21 cellular contexts compared by ENCODE assay signal in genomic region chr6:66307490-66307889, GRCh38.
DNase-seq lines count a peak whose midpoint lies in the region; ATAC-seq, FAIRE-seq and TF ChIP-seq lines count a peak whose summit lies in the region.
"Had no signal": no experiment of that assay in that cellular context is flagged by ENCODE, and none has a peak within 500 bp of the region (broad histone marks: within the 10 kb centered on the region; RNA-seq: fewer than 3 reads in every experiment).

No MANE protein-coding gene starts in this region.

- H3K36me3 ChIP-seq in K562 (ENCODE audit: control insufficient read depth, insufficient read depth, low read length) = no peaks in the 10 kb centered on the region
- H3K36me3 ChIP-seq: SJCRH30 had no signal

- H3K4me2 ChIP-seq in K562 (ENCODE audit: insufficient read depth, low read length) = no peak overlapping the region

- H3K9me3 Mint-ChIP-seq in effector memory CD8-positive, alpha-beta T cell = peaks cover 5 to 12% of the 10 kb centered on the region in 2 donors

- no peaks in the 10 kb centered on the region for H3K9me3 ChIP-seq in K562 (replicated peaks; ENCODE audit: control insufficient read depth, insufficient read depth, low read depth, low read length)

- H3K4me3 Mint-ChIP-seq in effector memory CD8-positive, alpha-beta T cell = no peak overlapping the region
- H3K4me3 Mint-ChIP-seq: B cell; CD4-positive, alpha-beta T cell; T-helper 17 cell had no signal

- no peaks in the 10 kb centered on the region for H4K20me1 ChIP-seq in K562 (replicated peaks; ENCODE audit: control insufficient read depth, insufficient read depth, low read length)

- TF ChIP-seq EP300 in K562 (IDR thresholded peaks at IDR 0.05; ENCODE audit: low read length) = no peak

- H3K4me1 ChIP-seq in K562 (replicated peaks in 1 of 2; ENCODE audit: control insufficient read depth in 2 of 2, insufficient read depth in 2 of 2, low read length in 2 of 2) = no peaks in the 10 kb centered on the region
- H3K4me1 ChIP-seq: SJCRH30 had no signal

- FAIRE-seq in K562 (lab: Jason Lieb, UNC) = no peak
- FAIRE-seq: GM12878, H1 had no signal

- CTCF ChIA-PET in K562 (lab: Yijun Ruan, JAX; ENCODE audit: low intra/inter-chr PET ratio) = no interaction called here

- POLR2A ChIA-PET in K562 (lab: Yijun Ruan, JAX) = no interaction called here

- intact Hi-C loops in K562 (cut with micrococcal nuclease) = no loop called here

- H3K27me3 Mint-ChIP-seq in effector memory CD8-positive, alpha-beta T cell = no peaks in the 10 kb centered on the region
- H3K27me3 Mint-ChIP-seq: B cell; CD4-positive, alpha-beta T cell; T-helper 17 cell had no signal

- no peaks in the 10 kb centered on the region for H3K27me3 ChIP-seq in K562 (ENCODE audit: control insufficient read depth in 2 of 2, insufficient read depth in 2 of 2, low read length in 2 of 2)
- H3K27me3 ChIP-seq: SJCRH30 had no signal

- DNase-seq in A172 (ENCODE audit: low spot score) (peak; percentile 2), Caki2 (ENCODE audit: low read depth) (peak; percentile 9), NCI-H69 (lab: John Stamatoyannopoulos, UW) (peak; percentile 34), K562 (ENCODE audit: extremely low read depth in 1 of 4, low spot score in 3 of 4) (peak in 1 of 4 experiments; percentile 2), cerebellar cortex (ENCODE audit: low spot score) (no peak), RPMI8226 (no peak), GM19238 (ENCODE audit: insufficient read length, low spot score) (no peak)
- no peak for DNase-seq in effector memory CD8-positive, alpha-beta T cell
- DNase-seq: CD4-positive, alpha-beta T cell; DND-41; GDM1; Kasumi-1; NCI-H1436 treated with DMSO at 0.1 percent for 48 hours; NCI-H2081; NCI-H2227 treated with DMSO at 0.1 percent for 48 hours; NCI-H524 treated with DMSO at 0.1 percent for 48 hours; SJCRH30; T-helper 17 cell had no signal

- TF ChIP-seq POLR2A in K562 (conservative IDR thresholded peaks at IDR 0.05) = no peak

- no peak overlapping the region for H3K9ac ChIP-seq in K562 (ENCODE audit: insufficient read depth in 1 of 2, low read depth in 2 of 2, low read length in 2 of 2)

- BruUV-seq in K562 (replicated peaks; lab: Mats Ljungman, UMichigan) = no TSS peak

- no peak overlapping the region for H3K27ac ChIP-seq in K562 (ENCODE audit: extremely low read depth, low read depth, low read length)
- H3K27ac ChIP-seq: SJCRH30 had no signal

- 0% methylated on average over 2 of the region's 2 CpGs for WGBS in K562 (ENCODE audit: insufficient coverage, low coverage, missing lambda C conversion rate)

- in situ Hi-C loops in Caki2 (cut with HindIII; ENCODE audit: low pct_unique_long_range_greater_than_20kb, low sequenced_read_pairs) = no loop called here
- in situ Hi-C loops in K562 (cut with MboI) = no loop called here

- TF ChIP-seq RAD21 in K562 (CRISPR knock-in tag; conservative IDR thresholded peaks at IDR 0.05 in 1 of 2, IDR thresholded peaks at IDR 0.05 in 1 of 2) = no peak

- no peak overlapping the region for H2AFZ ChIP-seq in K562 (ENCODE audit: low read depth, low read length)

- no peak for TF ChIP-seq CTCF in K562 (IDR thresholded peaks at IDR 0.05 in 2 of 3, conservative IDR thresholded peaks at IDR 0.05 in 1 of 3; ENCODE audit: insufficient read depth in 2 of 3, low read depth in 1 of 3, low read length in 3 of 3)

- H3K9me1 ChIP-seq in K562 (ENCODE audit: control insufficient read depth, insufficient read depth, low read length) = no peaks in the 10 kb centered on the region

- no peak overlapping the region for H3K27ac Mint-ChIP-seq in effector memory CD8-positive, alpha-beta T cell
- H3K27ac Mint-ChIP-seq: B cell; CD4-positive, alpha-beta T cell; T-helper 17 cell had no signal

- H3K36me3 Mint-ChIP-seq in effector memory CD8-positive, alpha-beta T cell (ENCODE audit: insufficient read depth) = no peaks in the 10 kb centered on the region

- ATAC-seq in K562 = no peak
- no peak for ATAC-seq in effector memory CD8-positive, alpha-beta T cell (replicated peaks)
- ATAC-seq: GM12878, T-helper 17 cell had no signal

- H3K4me1 Mint-ChIP-seq in effector memory CD8-positive, alpha-beta T cell (ENCODE audit: low read depth in 2 of 2) = no peaks in the 10 kb centered on the region
- H3K4me1 Mint-ChIP-seq: B cell, T-helper 17 cell had no signal

- H3K79me2 ChIP-seq in K562 (ENCODE audit: control insufficient read depth, insufficient read depth, low read length) = no peaks in the 10 kb centered on the region

- H3K4me3 ChIP-seq in K562 = no peak overlapping the region
- H3K4me3 ChIP-seq: GM12878, SJCRH30 had no signal

TF ChIP-seq in K562, 482 proteins besides CTCF, POLR2A, EP300 and RAD21 (continues in another document):
- TF ChIP-seq ZNF277 (CRISPR knock-in tag; IDR thresholded peaks at IDR 0.05; ENCODE audit: borderline replicate concordance) (no peak), CBX3 (IDR thresholded peaks at IDR 0.05; ENCODE audit: borderline replicate concordance in 1 of 2, low read length in 2 of 2) (peak in 1 of 2 experiments; percentile 45; a peak in 1 of 3 replicates), UBTF (IDR thresholded peaks at IDR 0.05; ENCODE audit: borderline replicate concordance in 1 of 2, low read depth in 2 of 2, low read length in 2 of 2) (no peak), ZNF431 (CRISPR knock-in tag; IDR thresholded peaks at IDR 0.05) (no peak), ELK3 (CRISPR knock-in tag; IDR thresholded peaks at IDR 0.05) (no peak), FIP1L1 (IDR thresholded peaks at IDR 0.05; ENCODE audit: low read depth, low read length, poor library complexity, severe bottlenecking) (no peak), CBX5 (IDR thresholded peaks at IDR 0.05; ENCODE audit: borderline replicate concordance, low read depth) (0 out of 2 replicates have a peak, but pooled peaks have one; percentile 41), TRIM24 (IDR thresholded peaks at IDR 0.05) (no peak), NFYB (IDR thresholded peaks at IDR 0.05; ENCODE audit: extremely low read depth, insufficient read length) (no peak), TRIM28 (IDR thresholded peaks at IDR 0.05) (peak; percentile 68; the same call in 1 of the 2 replicates), PTRF (tag; IDR thresholded peaks at IDR 0.05) (no peak), ZNF507 (tag; conservative IDR thresholded peaks at IDR 0.05) (no peak), ELF4 (CRISPR knock-in tag; IDR thresholded peaks at IDR 0.05) (no peak), ZNF232 (CRISPR knock-in tag; IDR thresholded peaks at IDR 0.05) (no peak), ZNF512 (tag; IDR thresholded peaks at IDR 0.05) (peak; percentile 11; the same call in 1 of the 2 replicates), ETV5 (CRISPR knock-in tag; IDR thresholded peaks at IDR 0.05; ENCODE audit: low read depth) (no peak)

Comparison
In these comparisons a context has a peak if more than half of its experiments do, and no peak if none do; other contexts are left out.
1. DNase-seq: peak in A172 (single experiment), Caki2 (single experiment) and NCI-H69 (single experiment); none in effector memory CD8-positive, alpha-beta T cell (0 of 3), cerebellar cortex (single experiment), RPMI8226 (single experiment) and GM19238 (single experiment).